In genomic region chr11:17378655-17379054, GRCh38 we compare ENCODE assay signal across 17 cellular contexts. TPM values are rescaled to one million over a fixed set of nuclear protein-coding genes. Genes with fewer than 3 reads are reported as not detected.
DNase-seq lines count a peak whose midpoint lies in the region; ATAC-seq, FAIRE-seq and TF ChIP-seq lines count a peak whose summit lies in the region.
"Had no signal": no experiment of that assay in that cellular context is flagged by ENCODE, and none has a peak within 500 bp of the region (broad histone marks: within the 10 kb centered on the region; RNA-seq: fewer than 3 reads in every experiment).

No MANE protein-coding gene starts in this region.

- no peak overlapping the region for H3K4me3 ChIP-seq in bronchial epithelial cell (ENCODE audit: low read depth, low read length)
- H3K4me3 ChIP-seq in esophagus squamous epithelium: no peak overlapping the region
- H3K4me3 ChIP-seq: GM23338 had no signal

- peaks cover 0 to 6% (median 3%) of the 10 kb centered on the region in 3 donors for H3K9me3 ChIP-seq in esophagus squamous epithelium

- H3K36me3 Mint-ChIP-seq in activated CD8-positive, alpha-beta T cell treated with anti-CD3 and anti-CD28 coated beads for 36 hours (ENCODE audit: low read depth): peaks cover 22% of the 10 kb centered on the region
- H3K36me3 Mint-ChIP-seq in activated CD8-positive, alpha-beta T cell treated with anti-CD3 and anti-CD28 coated beads, Interleukin-2, amount 10 ng/mL, durations not matched to agents 7 days and 5 days (ENCODE audit: low read depth): no peaks in the 10 kb centered on the region

- ATAC-seq in activated CD8-positive, alpha-beta T cell treated with anti-CD3 and anti-CD28 coated beads for 36 hours: no peak
- no peak for ATAC-seq in activated CD8-positive, alpha-beta T cell treated with anti-CD3 and anti-CD28 coated beads, Interleukin-2, amount 10 ng/mL, durations not matched to agents 7 days and 5 days
- ATAC-seq: CD8-positive, alpha-beta T cell; GM23338 had no signal

- no peak overlapping the region for H3K4me3 Mint-ChIP-seq in activated CD8-positive, alpha-beta T cell treated with anti-CD3 and anti-CD28 coated beads for 36 hours
- no peak overlapping the region for H3K4me3 Mint-ChIP-seq in activated CD8-positive, alpha-beta T cell treated with anti-CD3 and anti-CD28 coated beads, Interleukin-2, amount 10 ng/mL, durations not matched to agents 7 days and 5 days
- H3K4me3 Mint-ChIP-seq: CD14-positive monocyte; CD8-positive, alpha-beta T cell; GM23338; H9 had no signal

- intact Hi-C loops in activated CD8-positive, alpha-beta T cell treated with anti-CD3 and anti-CD28 coated beads for 36 hours (cut with micrococcal nuclease): no loop called here
- intact Hi-C loops in esophagus squamous epithelium (cut with DNase I): no loop called here

- H3K27ac ChIP-seq in esophagus squamous epithelium: peak overlapping the region; percentile 41 to 72 (median 62)
- H3K27ac ChIP-seq: 22Rv1 had no signal

- TF ChIP-seq CTCF in activated CD8-positive, alpha-beta T cell treated with anti-CD3 and anti-CD28 coated beads for 36 hours (IDR thresholded peaks at IDR 0.05): no peak
- no peak for TF ChIP-seq CTCF in bronchial epithelial cell (IDR thresholded peaks at IDR 0.05; ENCODE audit: insufficient read depth, low read length, severe bottlenecking)
- TF ChIP-seq CTCF in esophagus squamous epithelium (IDR thresholded peaks at IDR 0.05): no peak

- no peaks in the 10 kb centered on the region for H3K27me3 Mint-ChIP-seq in activated CD8-positive, alpha-beta T cell treated with anti-CD3 and anti-CD28 coated beads for 36 hours
- H3K27me3 Mint-ChIP-seq in activated CD8-positive, alpha-beta T cell treated with anti-CD3 and anti-CD28 coated beads, Interleukin-2, amount 10 ng/mL, durations not matched to agents 7 days and 5 days (ENCODE audit: low read depth): no peaks in the 10 kb centered on the region

- CTCF ChIA-PET in activated CD8-positive, alpha-beta T cell treated with anti-CD3 and anti-CD28 coated beads for 36 hours (lab: Charles Lee): interaction anchor here (1.3 to 1.4 kb wide), 2 partner anchors 10 to 149 kb away, joined by 5 to 8 read pairs; partner anchors contain the start of gene KCNJ11
- CTCF ChIA-PET in activated CD8-positive, alpha-beta T cell treated with anti-CD3 and anti-CD28 coated beads, Interleukin-2, amount 10 ng/mL, durations not matched to agents 7 days and 5 days (lab: Charles Lee): interaction anchor here (1.1 to 2.9 kb wide), 3 partner anchors 10 to 150 kb away, joined by 3 to 8 read pairs (median 4); partner anchors contain the start of gene KCNJ11

- POLR2A ChIA-PET in activated CD8-positive, alpha-beta T cell treated with anti-CD3 and anti-CD28 coated beads for 36 hours (lab: Charles Lee): interaction anchor here (1.0 kb wide), 1 partner anchor 10 kb away, joined by 3 read pairs; the partner anchor contains the start of gene KCNJ11
- POLR2A ChIA-PET in activated CD8-positive, alpha-beta T cell treated with anti-CD3 and anti-CD28 coated beads, Interleukin-2, amount 10 ng/mL, durations not matched to agents 7 days and 5 days (lab: Charles Lee): no interaction called here

- TF ChIP-seq POLR2A in esophagus squamous epithelium (IDR thresholded peaks at IDR 0.05): no peak

- no peaks in the 10 kb centered on the region for H3K4me1 Mint-ChIP-seq in activated CD8-positive, alpha-beta T cell treated with anti-CD3 and anti-CD28 coated beads for 36 hours (ENCODE audit: low read depth)
- no peaks in the 10 kb centered on the region for H3K4me1 Mint-ChIP-seq in activated CD8-positive, alpha-beta T cell treated with anti-CD3 and anti-CD28 coated beads, Interleukin-2, amount 10 ng/mL, durations not matched to agents 7 days and 5 days (ENCODE audit: low read depth)
- H3K4me1 Mint-ChIP-seq: GM23338 had no signal

- peak; percentile 13 for FAIRE-seq in bronchial epithelial cell (lab: Jason Lieb, UNC)
- FAIRE-seq: D721Med, GM12892 had no signal

- H3K36me3 ChIP-seq in bronchial epithelial cell (ENCODE audit: control insufficient read depth, insufficient read depth, low read length) (no peaks in the 10 kb centered on the region), esophagus squamous epithelium (peaks cover 0 to 7% (median 0%) of the 10 kb centered on the region in 3 donors)

- no peak for DNase-seq in activated CD8-positive, alpha-beta T cell treated with anti-CD3 and anti-CD28 coated beads for 36 hours
- no peak for DNase-seq in activated CD8-positive, alpha-beta T cell treated with anti-CD3 and anti-CD28 coated beads, Interleukin-2, amount 10 ng/mL, durations not matched to agents 7 days and 5 days
- DNase-seq in bronchial epithelial cell (ENCODE audit: low read depth) (peak; percentile 89), esophagus squamous epithelium (lab: John Stamatoyannopoulos, UW) (no peak), SKM-1 treated with dmso at 0.1 percent for 144 hours (lab: John Stamatoyannopoulos, UW; ENCODE audit: unreplicated experiment) (no peak), NCI-H1092 (lab: John Stamatoyannopoulos, UW) (no peak), pons (ENCODE audit: low spot score) (no peak)
- DNase-seq: CD8-positive, alpha-beta T cell; COR-L47; DND-41; GDM1; H9 had no signal

- 30 to 52% methylated on average over 2 of the region's 2 CpGs for whole genome bisulfite sequencing in esophagus squamous epithelium, 2 donors

- H3K27ac Mint-ChIP-seq in activated CD8-positive, alpha-beta T cell treated with anti-CD3 and anti-CD28 coated beads for 36 hours: peak overlapping the region; percentile 34
- H3K27ac Mint-ChIP-seq in activated CD8-positive, alpha-beta T cell treated with anti-CD3 and anti-CD28 coated beads, Interleukin-2, amount 10 ng/mL, durations not matched to agents 7 days and 5 days: no peak overlapping the region
- H3K27ac Mint-ChIP-seq: CD14-positive monocyte; CD8-positive, alpha-beta T cell; GM23338; H9 had no signal

- no peaks in the 10 kb centered on the region for H3K9me3 Mint-ChIP-seq in activated CD8-positive, alpha-beta T cell treated with anti-CD3 and anti-CD28 coated beads for 36 hours
- H3K9me3 Mint-ChIP-seq in activated CD8-positive, alpha-beta T cell treated with anti-CD3 and anti-CD28 coated beads, Interleukin-2, amount 10 ng/mL, durations not matched to agents 7 days and 5 days (ENCODE audit: insufficient read depth): peaks cover 3% of the 10 kb centered on the region
- H3K9me3 Mint-ChIP-seq: CD8-positive, alpha-beta T cell had no signal

- H3K4me1 ChIP-seq in esophagus squamous epithelium: peaks cover 0 to 37% (median 3%) of the 10 kb centered on the region in 3 donors

- no peaks in the 10 kb centered on the region for H3K27me3 ChIP-seq in bronchial epithelial cell (ENCODE audit: control insufficient read depth, insufficient read depth, low read length)
- H3K27me3 ChIP-seq in esophagus squamous epithelium: no peaks in the 10 kb centered on the region

RNA-seq across cellular contexts. Expression of gene KCNJ11, which starts 9.8 kb away (rescaled TPM):
- 1 to 10 TPM; 1.2 to 2.4 TPM for total RNA-seq in activated CD8-positive, alpha-beta T cell treated with anti-CD3 and anti-CD28 coated beads for 36 hours
- 1 to 10 TPM; 4.2 to 5.7 TPM for total RNA-seq in activated CD8-positive, alpha-beta T cell treated with anti-CD3 and anti-CD28 coated beads, Interleukin-2, amount 10 ng/mL, durations not matched to agents 7 days and 5 days
- total RNA-seq in bronchial epithelial cell (0.77 and 0.79 TPM in 2 replicates), esophagus squamous epithelium (1 to 10 TPM; 1.0 to 1.6 (median 1.3) TPM)

RNA-seq across cellular contexts. Expression of gene NCR3LG1, which starts 27.1 kb away (rescaled TPM):
- total RNA-seq in activated CD8-positive, alpha-beta T cell treated with anti-CD3 and anti-CD28 coated beads for 36 hours: 1 to 10 TPM; 3.4 to 4.2 TPM
- total RNA-seq in activated CD8-positive, alpha-beta T cell treated with anti-CD3 and anti-CD28 coated beads, Interleukin-2, amount 10 ng/mL, durations not matched to agents 7 days and 5 days: 1 to 10 TPM; 1.5 to 1.9 TPM
- total RNA-seq in bronchial epithelial cell (1.3 and 2.6 TPM in 2 replicates), esophagus squamous epithelium (1 to 10 TPM; 1.5 to 6.1 (median 2.9) TPM)
